ENCODE assay signal across 1 cellular context in the genomic region with DNA sequence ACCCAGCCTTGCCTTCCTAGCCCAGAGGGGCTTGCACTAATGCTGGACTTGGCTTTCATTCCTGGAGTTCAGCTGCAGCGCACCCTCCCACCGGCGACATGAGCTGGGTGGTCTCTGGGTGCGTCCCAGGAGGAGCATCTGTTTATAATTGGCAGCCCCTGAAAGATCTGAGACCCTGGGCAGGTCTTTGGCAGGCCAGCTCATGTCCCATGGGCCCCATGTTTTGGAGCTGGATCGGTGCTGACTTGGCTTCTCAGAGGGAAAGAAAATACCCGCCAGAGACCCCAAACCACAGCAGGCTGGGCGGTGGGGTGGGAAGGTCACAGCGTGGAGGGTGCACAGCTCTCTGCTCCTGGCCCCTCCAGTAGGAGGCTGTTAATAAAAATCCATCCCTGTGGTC.
A peak's percentile ranks its signal among the peaks of the same experiment; 100 is the strongest.
TF ChIP-seq lines count a peak whose summit lies in the region.

No MANE protein-coding gene starts in this region.

TF ChIP-seq in HepG2, 621 proteins besides CTCF, POLR2A, EP300 and RAD21:
- TF ChIP-seq ADNP (CRISPR knock-in tag; IDR thresholded peaks at IDR 0.05) (no peak), POLR2AphosphoS5 (IDR thresholded peaks at IDR 0.05; ENCODE audit: low read depth, low read length) (0 out of 2 replicates have a peak, but pooled peaks have one; percentile 4), ZNF282 (IDR thresholded peaks at IDR 0.05; ENCODE audit: partially characterized antibody) (no peak), FOSL2 (CRISPR knock-in tag; IDR thresholded peaks at IDR 0.05) (no peak)
- TF ChIP-seq, protein P1, sequence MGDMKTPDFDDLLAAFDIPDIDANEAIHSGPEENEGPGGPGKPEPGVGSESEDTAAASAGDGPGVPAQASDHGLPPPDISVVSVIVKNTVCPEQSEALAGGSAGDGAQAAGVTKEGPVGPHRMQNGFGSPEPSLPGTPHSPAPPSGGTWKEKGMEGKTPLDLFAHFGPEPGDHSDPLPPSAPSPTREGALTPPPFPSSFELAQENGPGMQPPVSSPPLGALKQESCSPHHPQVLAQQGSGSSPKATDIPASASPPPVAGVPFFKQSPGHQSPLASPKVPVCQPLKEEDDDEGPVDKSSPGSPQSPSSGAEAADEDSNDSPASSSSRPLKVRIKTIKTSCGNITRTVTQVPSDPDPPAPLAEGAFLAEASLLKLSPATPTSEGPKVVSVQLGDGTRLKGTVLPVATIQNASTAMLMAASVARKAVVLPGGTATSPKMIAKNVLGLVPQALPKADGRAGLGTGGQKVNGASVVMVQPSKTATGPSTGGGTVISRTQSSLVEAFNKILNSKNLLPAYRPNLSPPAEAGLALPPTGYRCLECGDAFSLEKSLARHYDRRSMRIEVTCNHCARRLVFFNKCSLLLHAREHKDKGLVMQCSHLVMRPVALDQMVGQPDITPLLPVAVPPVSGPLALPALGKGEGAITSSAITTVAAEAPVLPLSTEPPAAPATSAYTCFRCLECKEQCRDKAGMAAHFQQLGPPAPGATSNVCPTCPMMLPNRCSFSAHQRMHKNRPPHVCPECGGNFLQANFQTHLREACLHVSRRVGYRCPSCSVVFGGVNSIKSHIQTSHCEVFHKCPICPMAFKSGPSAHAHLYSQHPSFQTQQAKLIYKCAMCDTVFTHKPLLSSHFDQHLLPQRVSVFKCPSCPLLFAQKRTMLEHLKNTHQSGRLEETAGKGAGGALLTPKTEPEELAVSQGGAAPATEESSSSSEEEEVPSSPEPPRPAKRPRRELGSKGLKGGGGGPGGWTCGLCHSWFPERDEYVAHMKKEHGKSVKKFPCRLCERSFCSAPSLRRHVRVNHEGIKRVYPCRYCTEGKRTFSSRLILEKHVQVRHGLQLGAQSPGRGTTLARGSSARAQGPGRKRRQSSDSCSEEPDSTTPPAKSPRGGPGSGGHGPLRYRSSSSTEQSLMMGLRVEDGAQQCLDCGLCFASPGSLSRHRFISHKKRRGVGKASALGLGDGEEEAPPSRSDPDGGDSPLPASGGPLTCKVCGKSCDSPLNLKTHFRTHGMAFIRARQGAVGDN (CRISPR knock-in tag; IDR thresholded peaks at IDR 0.05), result peak; percentile 25; the same call in 1 of the 2 replicates
- TF ChIP-seq, protein P2, sequence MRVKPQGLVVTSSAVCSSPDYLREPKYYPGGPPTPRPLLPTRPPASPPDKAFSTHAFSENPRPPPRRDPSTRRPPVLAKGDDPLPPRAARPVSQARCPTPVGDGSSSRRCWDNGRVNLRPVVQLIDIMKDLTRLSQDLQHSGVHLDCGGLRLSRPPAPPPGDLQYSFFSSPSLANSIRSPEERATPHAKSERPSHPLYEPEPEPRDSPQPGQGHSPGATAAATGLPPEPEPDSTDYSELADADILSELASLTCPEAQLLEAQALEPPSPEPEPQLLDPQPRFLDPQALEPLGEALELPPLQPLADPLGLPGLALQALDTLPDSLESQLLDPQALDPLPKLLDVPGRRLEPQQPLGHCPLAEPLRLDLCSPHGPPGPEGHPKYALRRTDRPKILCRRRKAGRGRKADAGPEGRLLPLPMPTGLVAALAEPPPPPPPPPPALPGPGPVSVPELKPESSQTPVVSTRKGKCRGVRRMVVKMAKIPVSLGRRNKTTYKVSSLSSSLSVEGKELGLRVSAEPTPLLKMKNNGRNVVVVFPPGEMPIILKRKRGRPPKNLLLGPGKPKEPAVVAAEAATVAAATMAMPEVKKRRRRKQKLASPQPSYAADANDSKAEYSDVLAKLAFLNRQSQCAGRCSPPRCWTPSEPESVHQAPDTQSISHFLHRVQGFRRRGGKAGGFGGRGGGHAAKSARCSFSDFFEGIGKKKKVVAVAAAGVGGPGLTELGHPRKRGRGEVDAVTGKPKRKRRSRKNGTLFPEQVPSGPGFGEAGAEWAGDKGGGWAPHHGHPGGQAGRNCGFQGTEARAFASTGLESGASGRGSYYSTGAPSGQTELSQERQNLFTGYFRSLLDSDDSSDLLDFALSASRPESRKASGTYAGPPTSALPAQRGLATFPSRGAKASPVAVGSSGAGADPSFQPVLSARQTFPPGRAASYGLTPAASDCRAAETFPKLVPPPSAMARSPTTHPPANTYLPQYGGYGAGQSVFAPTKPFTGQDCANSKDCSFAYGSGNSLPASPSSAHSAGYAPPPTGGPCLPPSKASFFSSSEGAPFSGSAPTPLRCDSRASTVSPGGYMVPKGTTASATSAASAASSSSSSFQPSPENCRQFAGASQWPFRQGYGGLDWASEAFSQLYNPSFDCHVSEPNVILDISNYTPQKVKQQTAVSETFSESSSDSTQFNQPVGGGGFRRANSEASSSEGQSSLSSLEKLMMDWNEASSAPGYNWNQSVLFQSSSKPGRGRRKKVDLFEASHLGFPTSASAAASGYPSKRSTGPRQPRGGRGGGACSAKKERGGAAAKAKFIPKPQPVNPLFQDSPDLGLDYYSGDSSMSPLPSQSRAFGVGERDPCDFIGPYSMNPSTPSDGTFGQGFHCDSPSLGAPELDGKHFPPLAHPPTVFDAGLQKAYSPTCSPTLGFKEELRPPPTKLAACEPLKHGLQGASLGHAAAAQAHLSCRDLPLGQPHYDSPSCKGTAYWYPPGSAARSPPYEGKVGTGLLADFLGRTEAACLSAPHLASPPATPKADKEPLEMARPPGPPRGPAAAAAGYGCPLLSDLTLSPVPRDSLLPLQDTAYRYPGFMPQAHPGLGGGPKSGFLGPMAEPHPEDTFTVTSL (CRISPR knock-in tag; IDR thresholded peaks at IDR 0.05; ENCODE audit: borderline replicate concordance), result 0 out of 2 replicates have a peak, but pooled peaks have one; percentile 22
